ENCODE assay signal across 17 cellular contexts in the genomic region with DNA sequence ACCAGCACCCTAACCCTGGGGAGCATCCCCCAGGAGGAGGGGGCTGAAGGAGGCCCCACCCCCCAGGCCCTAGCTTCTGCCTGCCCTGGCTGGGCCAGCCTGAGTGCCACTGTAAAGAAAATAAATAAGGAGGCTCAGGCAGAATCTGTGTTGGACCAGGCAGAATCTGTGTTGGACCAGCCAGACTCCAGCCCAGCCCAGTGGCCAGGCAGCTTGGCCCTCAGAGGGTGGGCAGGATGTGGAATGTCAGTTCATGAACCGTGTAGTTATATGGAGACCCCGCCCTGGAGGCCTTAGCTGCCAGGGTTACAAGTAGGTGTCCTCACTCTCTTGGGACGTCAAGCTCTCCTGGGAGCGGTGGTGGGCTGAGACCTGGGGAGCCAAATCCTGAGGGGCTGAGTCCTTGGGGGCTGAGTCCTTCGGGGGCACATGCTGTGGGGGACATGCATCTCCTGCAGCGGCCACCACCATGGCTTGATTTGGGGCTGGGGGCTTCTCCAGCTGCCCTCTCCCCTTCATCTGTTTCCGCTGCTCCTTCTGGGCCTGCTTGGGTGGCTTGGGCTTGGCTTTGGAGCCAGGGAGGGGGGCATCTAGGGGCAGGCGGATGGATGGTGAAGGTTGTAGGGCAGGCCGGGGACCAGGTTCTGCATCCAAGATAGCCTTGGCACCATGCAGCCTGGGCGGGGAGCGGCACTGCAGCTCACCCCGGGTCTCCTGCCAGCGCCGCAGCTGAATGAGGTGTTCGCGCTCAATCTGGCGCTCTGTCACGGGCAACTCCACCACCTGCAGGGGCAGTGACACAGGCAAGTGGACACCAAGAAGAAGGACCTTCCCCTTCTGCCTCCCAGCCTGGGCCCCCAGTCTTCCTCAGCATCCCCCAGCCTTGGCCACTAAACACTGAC. TPM values are rescaled to one million over a fixed set of nuclear protein-coding genes. Genes with fewer than 3 reads are reported as not detected.
DNase-seq lines count a peak whose midpoint lies in the region; ATAC-seq and TF ChIP-seq lines count a peak whose summit lies in the region.
"Had no signal": no experiment of that assay in that cellular context is flagged by ENCODE, and none has a peak within 500 bp of the region (broad histone marks: within the 10 kb centered on the region; RNA-seq: fewer than 3 reads in every experiment).

No MANE protein-coding gene starts in this region.

- 0 out of 2 replicates have a peak overlapping the region, but pooled peaks have one; percentile 18 for H3K9ac ChIP-seq in Karpas-422 (ENCODE audit: low read length)

- no peaks in the 10 kb centered on the region for H3K9me2 ChIP-seq in Karpas-422 (replicated peaks; ENCODE audit: insufficient read depth, low read length)

- no peaks in the 10 kb centered on the region for H3K79me2 ChIP-seq in Karpas-422 (ENCODE audit: low read length)

- H2AFZ ChIP-seq in Karpas-422 (ENCODE audit: low read length), result no peak overlapping the region

- H3K27me3 ChIP-seq in Karpas-422 (ENCODE audit: low read length), result no peaks in the 10 kb centered on the region
- H3K27me3 ChIP-seq in testis, result no peaks in the 10 kb centered on the region

- no peak for TF ChIP-seq POLR2A in testis (IDR thresholded peaks at IDR 0.05)

- peaks cover 31% of the 10 kb centered on the region for H3K4me1 Mint-ChIP-seq in chondrocyte (ENCODE audit: low read depth)
- H3K4me1 Mint-ChIP-seq in naive thymus-derived CD8-positive, alpha-beta T cell, result peaks cover 30 to 73% (median 67%) of the 10 kb centered on the region in 4 donors

- no peaks in the 10 kb centered on the region for H3K9me3 Mint-ChIP-seq in chondrocyte (ENCODE audit: low read depth)
- no peaks in the 10 kb centered on the region for H3K9me3 Mint-ChIP-seq in naive thymus-derived CD8-positive, alpha-beta T cell
- H3K9me3 Mint-ChIP-seq: activated naive CD4-positive, alpha-beta T cell treated with anti-CD3 and anti-CD28 coated beads for 36 hours; CD4-positive, alpha-beta memory T cell had no signal

- H3K4me2 ChIP-seq in Karpas-422 (ENCODE audit: low read depth, low read length, poor library complexity, severe bottlenecking), result no peak overlapping the region

- no peak for ATAC-seq in naive thymus-derived CD8-positive, alpha-beta T cell
- no peak for ATAC-seq in HG03095 (IDR thresholded peaks at IDR 0.05; ENCODE audit: unreplicated experiment)
- ATAC-seq: activated CD8-positive, alpha-beta memory T cell treated with anti-CD3 and anti-CD28 coated beads, Interleukin-2, amount 10 ng/mL, durations not matched to agents 7 days and 5 days had no signal

- H3K27ac ChIP-seq in Karpas-422 (ENCODE audit: low read length) (peak overlapping the region; percentile 92), testis (peak overlapping the region; percentile 82 to 85)

- POLR2A ChIA-PET in naive thymus-derived CD8-positive, alpha-beta T cell (lab: Charles Lee), result interaction anchor here (0.7 to 13.0 kb wide), 7 partner anchors 11 to 1384 kb away, joined by 3 to 416 read pairs (median 76); a partner anchor contains a TSS

- peak overlapping the region; percentile 88 for H3K27ac Mint-ChIP-seq in chondrocyte (ENCODE audit: unreplicated experiment)
- peak overlapping the region in 7 of 10 donors; percentile 29 to 96 (median 89) for H3K27ac Mint-ChIP-seq in naive thymus-derived CD8-positive, alpha-beta T cell

- no peak overlapping the region for H3K4me3 Mint-ChIP-seq in chondrocyte (ENCODE audit: unreplicated experiment)
- no peak overlapping the region for H3K4me3 Mint-ChIP-seq in naive thymus-derived CD8-positive, alpha-beta T cell
- H3K4me3 Mint-ChIP-seq: activated CD8-positive, alpha-beta memory T cell treated with anti-CD3 and anti-CD28 coated beads, Interleukin-2, amount 10 ng/mL, durations not matched to agents 7 days and 5 days; activated naive CD4-positive, alpha-beta T cell treated with anti-CD3 and anti-CD28 coated beads for 36 hours had no signal

- peaks cover 45% of the 10 kb centered on the region for H3K4me1 ChIP-seq in Karpas-422 (ENCODE audit: low read length)
- H3K4me1 ChIP-seq in testis, result peaks cover 35% of the 10 kb centered on the region

- H3K9me3 ChIP-seq in Karpas-422 (ENCODE audit: low read length), result no peaks in the 10 kb centered on the region
- no peaks in the 10 kb centered on the region for H3K9me3 ChIP-seq in testis

- intact Hi-C loops in testis (cut with DNase I; ENCODE audit: low total_unique reads), result no loop called here

- H3K27me3 Mint-ChIP-seq in chondrocyte (ENCODE audit: low read depth), result no peaks in the 10 kb centered on the region
- H3K27me3 Mint-ChIP-seq in naive thymus-derived CD8-positive, alpha-beta T cell, result no peaks in the 10 kb centered on the region
- H3K27me3 Mint-ChIP-seq: activated CD8-positive, alpha-beta memory T cell treated with anti-CD3 and anti-CD28 coated beads, Interleukin-2, amount 10 ng/mL, durations not matched to agents 7 days and 5 days; CD4-positive, alpha-beta memory T cell had no signal

- TF ChIP-seq CTCF in chondrocyte (IDR thresholded peaks at IDR 0.05) (no peak), testis (IDR thresholded peaks at IDR 0.05) (no peak)

- no peak for DNase-seq in Karpas-422
- no peak for DNase-seq in chondrocyte (ENCODE audit: low spot score)
- DNase-seq in naive thymus-derived CD8-positive, alpha-beta T cell, result no peak
- no peak for DNase-seq in testis
- DNase-seq in HUDEP-2 (lab: John Stamatoyannopoulos, UW; ENCODE audit: unreplicated experiment in 76 of 76), result no peak
- no peak for DNase-seq in AG20443 (ENCODE audit: low spot score)
- DNase-seq: activated CD8-positive, alpha-beta memory T cell treated with anti-CD3 and anti-CD28 coated beads, Interleukin-2, amount 10 ng/mL, durations not matched to agents 7 days and 5 days; activated naive CD4-positive, alpha-beta T cell treated with anti-CD3 and anti-CD28 coated beads for 36 hours; central memory CD4-positive, alpha-beta T cell; erythroblast; GF-D8; mesenchymal stem cell; NCI-H1417 treated with DMSO at 0.1 percent for 48 hours; NCI-H446 treated with DMSO at 0.1 percent for 48 hours; WERI-Rb-1 had no signal

- H3K4me3 ChIP-seq in Karpas-422 (ENCODE audit: low read length), result no peak overlapping the region
- H3K4me3 ChIP-seq in testis, result no peak overlapping the region

- H3K36me3 Mint-ChIP-seq in chondrocyte (ENCODE audit: low read depth), result peaks cover 14% of the 10 kb centered on the region
- H3K36me3 Mint-ChIP-seq in naive thymus-derived CD8-positive, alpha-beta T cell, result peaks cover 0 to 33% (median 19%) of the 10 kb centered on the region in 3 donors

- H4K20me1 ChIP-seq in Karpas-422 (ENCODE audit: insufficient read depth, low read depth, low read length), result peaks cover 3% of the 10 kb centered on the region; the same call in 1 of the 2 replicates

- no peaks in the 10 kb centered on the region for H3K36me3 ChIP-seq in Karpas-422 (ENCODE audit: insufficient read depth, low read length)
- no peaks in the 10 kb centered on the region for H3K36me3 ChIP-seq in testis (ENCODE audit: low read depth, missing control alignments)

- WGBS in testis, 2 donors, result 90 to 97% methylated on average over 15 to 18 of the region's 18 CpGs

RNA-seq across cellular contexts. Expression of a gene that starts 3.0 kb away (rescaled TPM):
- total RNA-seq in Karpas-422 (2014; rRNA removed; shearing (Covaris generic); ENCODE audit: low replicate concordance), result 3.2 and 8.4 TPM in 2 replicates
- total RNA-seq in chondrocyte (12.1 to 18.9 TPM (median 17.0 TPM) in 3 replicates), testis (10 to 100 TPM; 36.7 to 71.4 TPM)
- 10 to 100 TPM; 18.0 to 20.4 TPM for total RNA-seq in naive thymus-derived CD8-positive, alpha-beta T cell
- polyA plus RNA-seq in naive thymus-derived CD8-positive, alpha-beta T cell, result 10 to 100 TPM; 16.9 to 33.5 (median 20.8) TPM
- polyA plus RNA-seq in testis (ENCODE audit: insufficient read depth, low read depth, low replicate concordance), result 32.8 TPM

RNA-seq across cellular contexts. Expression of a gene that starts 25.7 kb away (rescaled TPM):
- not detected in 2 replicates for total RNA-seq in Karpas-422 (2014; rRNA removed; shearing (Covaris generic); ENCODE audit: low replicate concordance)
- total RNA-seq in chondrocyte (not detected in 3 replicates), testis (1 to 10 TPM in 1 of 2 donors, not detected in 1; 1.6 TPM)
- 1 to 10 TPM in 1 of 2 experiments, under 1 TPM in 1; 0.81 to 1.1 TPM for total RNA-seq in naive thymus-derived CD8-positive, alpha-beta T cell
- polyA plus RNA-seq in naive thymus-derived CD8-positive, alpha-beta T cell, result 10 to 100 TPM in 1 of 3 donors, 1 to 10 TPM in 2; 4.4 to 11.6 (median 4.4) TPM
- 0.69 TPM for polyA plus RNA-seq in testis (ENCODE audit: insufficient read depth, low read depth, low replicate concordance)

RNA-seq across cellular contexts. Expression of a gene that starts 34.4 kb away (rescaled TPM):
- 7.6 and 16.9 TPM in 2 replicates for total RNA-seq in Karpas-422 (2014; rRNA removed; shearing (Covaris generic); ENCODE audit: low replicate concordance)
- 24.3 to 28.0 TPM (median 26.9 TPM) in 3 replicates for total RNA-seq in chondrocyte
- 10 to 100 TPM; 66.7 to 67.7 TPM for total RNA-seq in naive thymus-derived CD8-positive, alpha-beta T cell
- 10 to 100 TPM; 56.7 to 83.4 (median 62.0) TPM for polyA plus RNA-seq in naive thymus-derived CD8-positive, alpha-beta T cell
- total RNA-seq in testis, result 10 to 100 TPM; 48.4 to 79.1 TPM
- 51.0 TPM for polyA plus RNA-seq in testis (ENCODE audit: insufficient read depth, low read depth, low replicate concordance)

RNA-seq across cellular contexts. Expression of a gene that starts 45.8 kb away (rescaled TPM):
- not detected in 2 replicates for total RNA-seq in Karpas-422 (2014; rRNA removed; shearing (Covaris generic); ENCODE audit: low replicate concordance)
- total RNA-seq in chondrocyte (18.9 to 21.5 TPM (median 21.3 TPM) in 3 replicates), testis (1 to 10 TPM in 1 of 2 donors, under 1 TPM in 1; 0.08 to 1.4 TPM)
- total RNA-seq in naive thymus-derived CD8-positive, alpha-beta T cell, result not detected
- not detected for polyA plus RNA-seq in naive thymus-derived CD8-positive, alpha-beta T cell
- 1.4 TPM for polyA plus RNA-seq in testis (ENCODE audit: insufficient read depth, low read depth, low replicate concordance)
- polyA plus RNA-seq: CD4-positive, alpha-beta memory T cell had no signal
